In the genomic region with DNA sequence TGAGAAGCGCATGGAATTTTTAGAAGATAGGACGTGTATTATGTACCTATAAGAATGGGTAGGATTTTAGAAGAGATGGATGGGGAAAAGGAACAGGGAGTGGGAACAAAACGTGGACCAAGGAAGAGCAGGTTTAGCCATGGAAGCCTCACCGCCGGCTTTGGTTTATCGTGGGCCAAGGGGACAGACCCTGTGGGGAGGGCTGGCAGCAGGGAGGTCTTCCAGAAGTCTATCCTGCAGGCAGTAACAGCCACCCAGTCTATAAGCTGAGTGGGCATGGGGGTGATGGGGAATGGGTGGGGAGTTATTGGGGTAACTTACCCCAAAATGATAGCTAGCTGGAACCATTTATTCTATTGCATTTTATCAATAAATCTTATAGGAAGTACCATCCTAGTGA, we compare ENCODE assay signal across 18 cellular contexts. TPM values are rescaled to one million over a fixed set of nuclear protein-coding genes. Genes with fewer than 3 reads are reported as not detected.
DNase-seq lines count a peak whose midpoint lies in the region; ATAC-seq lines count a peak whose summit lies in the region.
"Had no signal": no experiment of that assay in that cellular context is flagged by ENCODE, and none has a peak within 500 bp of the region (broad histone marks: within the 10 kb centered on the region; RNA-seq: fewer than 3 reads in every experiment).

No MANE protein-coding gene starts in this region.

- no peaks in the 10 kb centered on the region for H3K27me3 Mint-ChIP-seq in activated naive CD4-positive, alpha-beta T cell treated with anti-CD3 and anti-CD28 coated beads, Interleukin-2, amount 10 ng/mL, durations not matched to agents 7 days and 5 days
- H3K27me3 Mint-ChIP-seq in T-cell, result no peaks in the 10 kb centered on the region
- H3K27me3 Mint-ChIP-seq in dendritic cell treated with granulocyte-macrophage colony-stimulating factor and Interleukin-4, amounts not matched to agents 40 ng/mL and 50 ng/mL, for 4 days, result no peaks in the 10 kb centered on the region
- no peaks in the 10 kb centered on the region for H3K27me3 Mint-ChIP-seq in stimulated activated naive B cell treated with anti-CD40 and anti-IgM and Interleukin-4, amounts not matched to agents 10 μg/mL and 1 μg/mL and 100 μg/mL, for 72 hours

- ATAC-seq in T-cell (replicated peaks in 1 of 4), result no peak
- ATAC-seq in stimulated activated naive B cell treated with anti-CD40 and anti-IgM and Interleukin-4, amounts not matched to agents 10 μg/mL and 1 μg/mL and 100 μg/mL, for 72 hours (replicated peaks), result no peak
- ATAC-seq in GM19455 (IDR thresholded peaks at IDR 0.05; ENCODE audit: unreplicated experiment), result no peak
- ATAC-seq in GM19351 (IDR thresholded peaks at IDR 0.05; ENCODE audit: unreplicated experiment), result no peak
- ATAC-seq in left colon, result no peak
- ATAC-seq: HCT116, left ventricle myocardium superior, mucosa of descending colon had no signal

- peak overlapping the region; percentile 1 for H3K4me3 Mint-ChIP-seq in activated naive CD4-positive, alpha-beta T cell treated with anti-CD3 and anti-CD28 coated beads, Interleukin-2, amount 10 ng/mL, durations not matched to agents 7 days and 5 days
- H3K4me3 Mint-ChIP-seq in T-cell, result peak overlapping the region; percentile 51 to 74 (median 52)
- no peak overlapping the region for H3K4me3 Mint-ChIP-seq in dendritic cell treated with granulocyte-macrophage colony-stimulating factor and Interleukin-4, amounts not matched to agents 40 ng/mL and 50 ng/mL, for 4 days
- peak overlapping the region; percentile 2 to 30 for H3K4me3 Mint-ChIP-seq in stimulated activated naive B cell treated with anti-CD40 and anti-IgM and Interleukin-4, amounts not matched to agents 10 μg/mL and 1 μg/mL and 100 μg/mL, for 72 hours

- intact Hi-C loops in dendritic cell treated with granulocyte-macrophage colony-stimulating factor and Interleukin-4, amounts not matched to agents 40 ng/mL and 50 ng/mL, for 4 days (cut with micrococcal nuclease), result no loop called here
- intact Hi-C loops in left colon (cut with DNase I, micrococcal nuclease), result no loop called here

- no peaks in the 10 kb centered on the region for H3K9me3 Mint-ChIP-seq in activated naive CD4-positive, alpha-beta T cell treated with anti-CD3 and anti-CD28 coated beads, Interleukin-2, amount 10 ng/mL, durations not matched to agents 7 days and 5 days
- no peaks in the 10 kb centered on the region for H3K9me3 Mint-ChIP-seq in T-cell
- no peaks in the 10 kb centered on the region for H3K9me3 Mint-ChIP-seq in dendritic cell treated with granulocyte-macrophage colony-stimulating factor and Interleukin-4, amounts not matched to agents 40 ng/mL and 50 ng/mL, for 4 days
- peaks cover 0 to 3% of the 10 kb centered on the region in 2 donors for H3K9me3 Mint-ChIP-seq in stimulated activated naive B cell treated with anti-CD40 and anti-IgM and Interleukin-4, amounts not matched to agents 10 μg/mL and 1 μg/mL and 100 μg/mL, for 72 hours

- POLR2A ChIA-PET in T-cell (lab: Charles Lee), result interaction anchor here (0.9 to 2.2 kb wide), 8 partner anchors 9 to 42 kb away, joined by 3 to 12 read pairs (median 4); no protein-coding TSS in a partner anchor

- no peak for DNase-seq in activated naive CD4-positive, alpha-beta T cell treated with anti-CD3 and anti-CD28 coated beads, Interleukin-2, amount 10 ng/mL, durations not matched to agents 7 days and 5 days
- DNase-seq in activated naive CD4-positive, alpha-beta T cell treated with anti-CD3 and anti-CD28 coated beads, Interleukin-2, amount 50 U/mL, for 16 hours, result no peak
- DNase-seq in T-cell (no peak), left colon (no peak)
- DNase-seq in stimulated activated naive B cell treated with anti-CD40 and anti-IgM and Interleukin-4, amounts not matched to agents 10 μg/mL and 1 μg/mL and 100 μg/mL, for 72 hours, result no peak
- DNase-seq: activated gamma-delta T cell; COR-L47; left ventricle myocardium superior; mucosa of descending colon; MV-4-11; NCI-H1930; NK-92 treated with Interleukin-12 subunit alpha and Interleukin-12 subunit beta, amount 100 ng/mL, for 24 hours; transverse colon had no signal

- H3K27ac Mint-ChIP-seq in activated naive CD4-positive, alpha-beta T cell treated with anti-CD3 and anti-CD28 coated beads, Interleukin-2, amount 10 ng/mL, durations not matched to agents 7 days and 5 days, result peak overlapping the region; percentile 96
- H3K27ac Mint-ChIP-seq in T-cell, result peak overlapping the region; percentile 95 to 96
- peak overlapping the region; percentile 1 for H3K27ac Mint-ChIP-seq in dendritic cell treated with granulocyte-macrophage colony-stimulating factor and Interleukin-4, amounts not matched to agents 40 ng/mL and 50 ng/mL, for 4 days
- H3K27ac Mint-ChIP-seq in stimulated activated naive B cell treated with anti-CD40 and anti-IgM and Interleukin-4, amounts not matched to agents 10 μg/mL and 1 μg/mL and 100 μg/mL, for 72 hours, result peak overlapping the region; percentile 45

- peaks cover 92% of the 10 kb centered on the region for H3K4me1 Mint-ChIP-seq in activated naive CD4-positive, alpha-beta T cell treated with anti-CD3 and anti-CD28 coated beads, Interleukin-2, amount 10 ng/mL, durations not matched to agents 7 days and 5 days
- H3K4me1 Mint-ChIP-seq in T-cell, result peaks cover 92 to 100% (median 96%) of the 10 kb centered on the region in 3 donors
- H3K4me1 Mint-ChIP-seq in dendritic cell treated with granulocyte-macrophage colony-stimulating factor and Interleukin-4, amounts not matched to agents 40 ng/mL and 50 ng/mL, for 4 days (ENCODE audit: low read depth), result peaks cover 77% of the 10 kb centered on the region
- peaks cover 64 to 87% of the 10 kb centered on the region in 2 donors for H3K4me1 Mint-ChIP-seq in stimulated activated naive B cell treated with anti-CD40 and anti-IgM and Interleukin-4, amounts not matched to agents 10 μg/mL and 1 μg/mL and 100 μg/mL, for 72 hours

- CTCF ChIA-PET in activated naive CD4-positive, alpha-beta T cell treated with anti-CD3 and anti-CD28 coated beads, Interleukin-2, amount 10 ng/mL, durations not matched to agents 7 days and 5 days (lab: Charles Lee), result interaction anchor here (0.8 to 2.2 kb wide), 4 partner anchors 11 to 206 kb away, joined by 3 to 13 read pairs (median 3); no protein-coding TSS in a partner anchor
- CTCF ChIA-PET in T-cell (lab: Charles Lee), result interaction anchor here (1.2 to 2.2 kb wide), 6 partner anchors 11 to 19 kb away, joined by 3 to 11 read pairs (median 6); no protein-coding TSS in a partner anchor

- peaks cover 78% of the 10 kb centered on the region for H3K36me3 Mint-ChIP-seq in activated naive CD4-positive, alpha-beta T cell treated with anti-CD3 and anti-CD28 coated beads, Interleukin-2, amount 10 ng/mL, durations not matched to agents 7 days and 5 days
- peaks cover 63% of the 10 kb centered on the region for H3K36me3 Mint-ChIP-seq in T-cell
- H3K36me3 Mint-ChIP-seq in dendritic cell treated with granulocyte-macrophage colony-stimulating factor and Interleukin-4, amounts not matched to agents 40 ng/mL and 50 ng/mL, for 4 days (ENCODE audit: low read depth), result peaks cover 92% of the 10 kb centered on the region
- H3K36me3 Mint-ChIP-seq in stimulated activated naive B cell treated with anti-CD40 and anti-IgM and Interleukin-4, amounts not matched to agents 10 μg/mL and 1 μg/mL and 100 μg/mL, for 72 hours, result peaks cover 55 to 63% of the 10 kb centered on the region in 2 donors

RNA-seq across cellular contexts. Expression of a gene that starts 44.9 kb away (rescaled TPM):
- 100 to 1,000 TPM; 429 to 525 (median 494) TPM for total RNA-seq in T-cell
- 10 to 100 TPM in 1 of 2 donors, 1 to 10 TPM in 1; 5.6 to 11.2 TPM for total RNA-seq in left colon
- total RNA-seq: NCI-H460 had no signal

Comparison
In these comparisons a context has a peak if more than half of its experiments do, and no peak if none do; other contexts are left out.
1. H3K27ac Mint-ChIP-seq: peak in every context shown above with its lines; median percentile 96 in activated naive CD4-positive, alpha-beta T cell treated with anti-CD3 and anti-CD28 coated beads, Interleukin-2, amount 10 ng/mL, durations not matched to agents 7 days and 5 days; 96 in T-cell; 45 in stimulated activated naive B cell treated with anti-CD40 and anti-IgM and Interleukin-4, amounts not matched to agents 10 μg/mL and 1 μg/mL and 100 μg/mL, for 72 hours; 1 in dendritic cell treated with granulocyte-macrophage colony-stimulating factor and Interleukin-4, amounts not matched to agents 40 ng/mL and 50 ng/mL, for 4 days.
2. RNA of a gene that starts 44.9 kb away (total RNA-seq): 429 to 525 TPM in T-cell; 5.6 to 11.2 TPM in left colon; every median in the first group is over 10 times any median in the second.